ENCODE assay signal across 26 cellular contexts in the genomic region with DNA sequence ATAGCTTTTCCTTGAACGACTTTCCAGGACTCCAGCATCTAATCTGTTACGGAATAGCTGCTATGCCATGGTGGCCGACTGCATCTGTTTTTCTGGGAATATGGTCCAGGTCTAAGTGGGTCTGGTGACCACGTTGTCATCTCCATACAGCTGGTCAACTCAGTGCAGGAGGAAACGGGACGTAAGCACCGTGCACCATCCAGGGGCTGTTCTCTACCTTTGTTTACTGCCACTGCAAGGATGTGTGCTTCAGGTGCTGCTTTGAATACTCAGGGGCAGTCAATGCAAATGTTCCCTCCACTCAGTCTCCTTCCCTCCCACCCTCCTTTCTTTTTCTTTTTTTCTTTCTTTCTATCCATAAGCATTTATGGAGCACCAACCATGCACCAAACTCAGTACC.
"Had no signal": no experiment of that assay in that cellular context is flagged by ENCODE, and none has a peak within 500 bp of the region (broad histone marks: within the 10 kb centered on the region; RNA-seq: fewer than 3 reads in every experiment).

No MANE protein-coding gene starts in this region.

- ATAC-seq: activated CD4-positive, CD25-positive, alpha-beta regulatory T cell treated with anti-CD3 and anti-CD28 coated beads, Interleukin-2, amount 50 U/mL, for 24 hours; activated naive CD8-positive, alpha-beta T cell treated with anti-CD3 and anti-CD28 coated beads, Interleukin-2, amount 50 U/mL, for 24 hours; activated T-helper 17 cell treated with anti-CD3 and anti-CD28 coated beads, Interleukin-2, amount 50 U/mL, for 72 hours had no signal

- H3K4me3 ChIP-seq: adrenal gland, ascending aorta, breast epithelium, cardiac muscle cell, colonic mucosa had no signal

- H3K27ac Mint-ChIP-seq: activated B cell treated with CpG ODN at 0.5 μM for 24 hours; activated CD8-positive, alpha-beta T cell treated with anti-CD3 and anti-CD28 coated beads for 36 hours; activated naive CD4-positive, alpha-beta T cell treated with anti-CD3 and anti-CD28 coated beads for 36 hours; activated naive CD8-positive, alpha-beta T cell treated with anti-CD3 and anti-CD28 coated beads for 36 hours; activated naive CD8-positive, alpha-beta T cell treated with anti-CD3 and anti-CD28 coated beads, Interleukin-2, amount 50 U/mL, for 24 hours; activated T-helper 17 cell treated with anti-CD3 and anti-CD28 coated beads, Interleukin-2, amount 50 U/mL, for 72 hours; brain had no signal

- H3K27me3 Mint-ChIP-seq: activated B cell treated with CpG ODN at 0.5 μM for 24 hours; activated CD8-positive, alpha-beta T cell treated with anti-CD3 and anti-CD28 coated beads for 36 hours; activated naive CD8-positive, alpha-beta T cell treated with anti-CD3 and anti-CD28 coated beads for 36 hours; activated naive CD8-positive, alpha-beta T cell treated with anti-CD3 and anti-CD28 coated beads, Interleukin-2, amount 50 U/mL, for 24 hours; activated T-helper 17 cell treated with anti-CD3 and anti-CD28 coated beads, Interleukin-2, amount 50 U/mL, for 72 hours had no signal

- DNase-seq: activated B cell treated with CpG ODN at 0.5 μM for 24 hours; activated CD4-positive, alpha-beta T cell treated with anti-CD3 and anti-CD28 coated beads, Interleukin-2, amount 50 U/mL, for 1 hour; activated CD8-positive, alpha-beta memory T cell treated with anti-CD3 and anti-CD28 coated beads for 24 hours; activated effector memory CD4-positive, alpha-beta T cell treated with Interleukin-2 at 50 U/mL for 16 hours; activated gamma-delta T cell treated with Interleukin-2 at 50 U/mL for 16 hours; activated naive CD8-positive, alpha-beta T cell treated with anti-CD3 and anti-CD28 coated beads for 36 hours; activated naive CD8-positive, alpha-beta T cell treated with anti-CD3 and anti-CD28 coated beads, Interleukin-2, amount 50 U/mL, for 24 hours; activated T-cell treated with anti-CD3 and anti-CD28 coated beads, Interleukin-2, amount 50 U/mL, for 4 hours; adrenal gland; central memory CD4-positive, alpha-beta T cell; cerebellar nuclear complex; colonic mucosa; effector CD8-positive, alpha-beta T cell; foreskin fibroblast; head of caudate nucleus; T1000; WERI-Rb-1 had no signal

- H3K27ac ChIP-seq: adrenal gland, ascending aorta, breast epithelium, cardiac muscle cell, colonic mucosa, epithelial cell of prostate, WERI-Rb-1 had no signal

- H3K27me3 ChIP-seq: adrenal gland, ascending aorta, breast epithelium, cardiac muscle cell, colonic mucosa had no signal

- H3K36me3 ChIP-seq: adrenal gland, ascending aorta, breast epithelium, cardiac muscle cell, colonic mucosa, WERI-Rb-1 had no signal

- H3K4me3 Mint-ChIP-seq: activated B cell treated with CpG ODN at 0.5 μM for 24 hours; activated CD8-positive, alpha-beta T cell treated with anti-CD3 and anti-CD28 coated beads for 36 hours; activated naive CD4-positive, alpha-beta T cell treated with anti-CD3 and anti-CD28 coated beads for 36 hours; activated naive CD8-positive, alpha-beta T cell treated with anti-CD3 and anti-CD28 coated beads for 36 hours; activated naive CD8-positive, alpha-beta T cell treated with anti-CD3 and anti-CD28 coated beads, Interleukin-2, amount 50 U/mL, for 24 hours; activated T-cell treated with anti-CD3 and anti-CD28 coated beads, Interleukin-2, amount 50 U/mL, for 4 hours; activated T-helper 17 cell treated with anti-CD3 and anti-CD28 coated beads, Interleukin-2, amount 50 U/mL, for 72 hours; brain had no signal

- H3K36me3 Mint-ChIP-seq: activated naive CD8-positive, alpha-beta T cell treated with anti-CD3 and anti-CD28 coated beads for 36 hours; brain had no signal

- H3K4me1 ChIP-seq: adrenal gland, ascending aorta, breast epithelium, colonic mucosa had no signal

- H3K9me3 ChIP-seq: adrenal gland, ascending aorta, breast epithelium, colonic mucosa had no signal

- H3K9me3 Mint-ChIP-seq: activated B cell treated with CpG ODN at 0.5 μM for 24 hours; activated CD8-positive, alpha-beta T cell treated with anti-CD3 and anti-CD28 coated beads for 36 hours; activated naive CD4-positive, alpha-beta T cell treated with anti-CD3 and anti-CD28 coated beads for 36 hours; activated naive CD8-positive, alpha-beta T cell treated with anti-CD3 and anti-CD28 coated beads, Interleukin-2, amount 50 U/mL, for 24 hours; activated T-cell treated with anti-CD3 and anti-CD28 coated beads, Interleukin-2, amount 50 U/mL, for 4 hours had no signal

- H3K4me1 Mint-ChIP-seq: activated B cell treated with CpG ODN at 0.5 μM for 24 hours had no signal
